ENCODE assay signal across 27 cellular contexts in the genomic region with DNA sequence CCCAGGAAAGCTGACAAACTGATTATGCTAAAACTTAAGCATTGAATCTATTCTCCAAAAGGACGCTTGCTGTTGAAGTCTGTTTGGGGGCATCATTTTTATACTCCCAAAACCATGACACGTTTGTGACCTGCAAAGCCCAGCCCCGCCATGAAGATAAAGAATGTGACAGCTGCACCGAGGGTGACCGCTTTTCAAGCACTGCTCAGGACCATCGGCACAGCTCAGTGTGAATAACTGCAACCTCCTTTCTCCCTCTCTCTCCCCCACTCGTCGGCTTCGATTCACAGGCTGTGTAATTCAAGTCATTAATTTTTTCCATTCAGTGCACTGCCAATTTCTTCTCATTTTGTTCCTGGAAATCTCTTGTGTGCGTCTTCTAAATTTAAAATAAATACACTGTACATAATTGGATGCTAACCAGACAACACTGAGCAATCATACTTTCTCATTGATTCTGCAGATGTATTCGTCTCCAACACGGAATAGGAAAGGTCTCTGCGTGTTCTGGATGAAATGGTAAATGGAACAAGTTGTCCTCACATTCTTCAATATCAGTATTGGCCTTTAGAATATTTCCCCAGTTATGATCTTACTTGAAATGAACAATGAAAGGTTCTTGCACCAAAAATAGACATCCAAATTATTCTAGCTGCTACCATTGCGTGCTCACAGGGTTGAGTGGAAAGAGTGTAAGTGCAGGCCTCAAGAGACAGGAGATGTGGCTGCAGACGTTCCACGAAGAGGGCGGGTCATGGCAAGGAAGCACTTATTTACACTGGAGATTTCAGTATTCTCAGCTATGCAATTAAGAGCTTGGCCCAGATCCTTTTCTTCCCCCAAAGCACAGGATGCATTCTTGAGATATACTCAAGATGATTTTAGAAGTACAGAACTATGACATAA.
DNase-seq lines count a peak whose midpoint lies in the region; ATAC-seq, FAIRE-seq and TF ChIP-seq lines count a peak whose summit lies in the region.
"Had no signal": no experiment of that assay in that cellular context is flagged by ENCODE, and none has a peak within 500 bp of the region (broad histone marks: within the 10 kb centered on the region; RNA-seq: fewer than 3 reads in every experiment).

No MANE protein-coding gene starts in this region.

- CTCF ChIA-PET in WTC11 (lab: Charles Lee) = no interaction called here

- intact Hi-C loops in upper lobe of right lung (cut with DNase I) = no loop called here

- no peak overlapping the region for H3K27ac Mint-ChIP-seq in WTC11
- H3K27ac Mint-ChIP-seq: activated CD8-positive, alpha-beta T cell treated with anti-CD3 and anti-CD28 coated beads for 36 hours; activated naive CD4-positive, alpha-beta T cell treated with anti-CD3 and anti-CD28 coated beads for 36 hours; activated T-cell treated with anti-CD3 and anti-CD28 coated beads, Interleukin-2, amount 50 U/mL, for 24 hours; natural killer cell; stimulated activated naive B cell treated with anti-CD40 and anti-IgM and Interleukin-4, amounts not matched to agents 10 μg/mL and 1 μg/mL and 100 μg/mL, for 72 hours had no signal

- peaks cover 12% of the 10 kb centered on the region for H3K9me3 Mint-ChIP-seq in WTC11
- H3K9me3 Mint-ChIP-seq: activated CD8-positive, alpha-beta T cell treated with anti-CD3 and anti-CD28 coated beads for 36 hours; activated naive CD4-positive, alpha-beta T cell treated with anti-CD3 and anti-CD28 coated beads for 36 hours; activated T-cell treated with anti-CD3 and anti-CD28 coated beads, Interleukin-2, amount 50 U/mL, for 24 hours; natural killer cell had no signal

- H3K27me3 ChIP-seq in upper lobe of right lung = no peaks in the 10 kb centered on the region
- H3K27me3 ChIP-seq: BLaER1, pancreas had no signal

- DNase-seq in DMS79 treated with DMSO at 0.1 percent for 48 hours (lab: John Stamatoyannopoulos, UW) (peak; percentile 33), DMS79 (lab: John Stamatoyannopoulos, UW) (no peak), fibroblast of pulmonary artery (ENCODE audit: low read depth) (peak; percentile 4), myocyte (ENCODE audit: low read depth) (peak; percentile 9), upper lobe of right lung (no peak), D721Med (ENCODE audit: insufficient read length, low spot score) (no peak), WTC11 (ENCODE audit: low spot score) (no peak)
- DNase-seq: activated CD8-positive, alpha-beta T cell treated with anti-CD3 and anti-CD28 coated beads for 36 hours; activated naive CD4-positive, alpha-beta T cell treated with anti-CD3 and anti-CD28 coated beads for 36 hours; activated T-cell treated with anti-CD3 and anti-CD28 coated beads, Interleukin-2, amount 50 U/mL, for 24 hours; cerebellar nuclear complex; hippocampal formation; islet precursor cell; natural killer cell; NCI-H1930; NCI-H446 treated with DMSO at 0.1 percent for 48 hours; pancreas; stimulated activated CD4-positive, alpha-beta T cell treated with anti-CD3 and anti-CD28 coated beads, Interleukin-2, amount 100 ng/mL, for 24 hours; stimulated activated naive B cell treated with anti-CD40 and anti-IgM and Interleukin-4, amounts not matched to agents 10 μg/mL and 1 μg/mL and 100 μg/mL, for 72 hours; T-helper 2 cell; trophoblast cell had no signal

- peaks cover 48% of the 10 kb centered on the region for H3K27me3 Mint-ChIP-seq in WTC11 (ENCODE audit: low read depth)
- H3K27me3 Mint-ChIP-seq: activated CD8-positive, alpha-beta T cell treated with anti-CD3 and anti-CD28 coated beads for 36 hours had no signal

- no peaks in the 10 kb centered on the region for H3K4me1 Mint-ChIP-seq in WTC11
- H3K4me1 Mint-ChIP-seq: natural killer cell; stimulated activated naive B cell treated with anti-CD40 and anti-IgM and Interleukin-4, amounts not matched to agents 10 μg/mL and 1 μg/mL and 100 μg/mL, for 72 hours had no signal

- H3K36me3 ChIP-seq in upper lobe of right lung = no peaks in the 10 kb centered on the region
- H3K36me3 ChIP-seq: BLaER1, pancreas had no signal

- H3K4me3 ChIP-seq in fibroblast of pulmonary artery (replicated peaks; ENCODE audit: low read depth, low read length) = no peak overlapping the region
- H3K4me3 ChIP-seq in upper lobe of right lung = no peak overlapping the region
- H3K4me3 ChIP-seq: BLaER1, pancreas had no signal

- H3K4me1 ChIP-seq in upper lobe of right lung = peaks cover 10% of the 10 kb centered on the region
- H3K4me1 ChIP-seq: BLaER1, pancreas had no signal

- H3K36me3 Mint-ChIP-seq in WTC11 = no peaks in the 10 kb centered on the region
- H3K36me3 Mint-ChIP-seq: natural killer cell; stimulated activated naive B cell treated with anti-CD40 and anti-IgM and Interleukin-4, amounts not matched to agents 10 μg/mL and 1 μg/mL and 100 μg/mL, for 72 hours had no signal

- no peak for FAIRE-seq in D721Med (lab: Jason Lieb, UNC)
- FAIRE-seq: GM18507, pancreas had no signal

- peak; percentile 28 for ATAC-seq in upper lobe of right lung
- no peak for ATAC-seq in HG03175 (IDR thresholded peaks at IDR 0.05; ENCODE audit: unreplicated experiment)
- ATAC-seq in WTC11 = no peak
- ATAC-seq: activated CD8-positive, alpha-beta T cell treated with anti-CD3 and anti-CD28 coated beads for 36 hours; HCT116; natural killer cell; Panc1; stimulated activated naive B cell treated with anti-CD40 and anti-IgM and Interleukin-4, amounts not matched to agents 10 μg/mL and 1 μg/mL and 100 μg/mL, for 72 hours had no signal

- POLR2A ChIA-PET in WTC11 (lab: Charles Lee) = no interaction called here

- no peak for TF ChIP-seq CTCF in fibroblast of pulmonary artery (IDR thresholded peaks at IDR 0.05; ENCODE audit: low read length, missing control alignments)
- TF ChIP-seq CTCF in upper lobe of right lung (IDR thresholded peaks at IDR 0.05) = no peak
- TF ChIP-seq CTCF in D721Med (IDR thresholded peaks at IDR 0.05; ENCODE audit: insufficient read depth, missing control alignments) = no peak
- TF ChIP-seq CTCF in WTC11 (IDR thresholded peaks at IDR 0.05) = no peak

- H3K27ac ChIP-seq in upper lobe of right lung = no peak overlapping the region
- H3K27ac ChIP-seq: 22Rv1, BLaER1, pancreas had no signal

- H3K4me3 Mint-ChIP-seq in WTC11 = no peak overlapping the region
- H3K4me3 Mint-ChIP-seq: activated CD8-positive, alpha-beta T cell treated with anti-CD3 and anti-CD28 coated beads for 36 hours; activated naive CD4-positive, alpha-beta T cell treated with anti-CD3 and anti-CD28 coated beads for 36 hours; activated T-cell treated with anti-CD3 and anti-CD28 coated beads, Interleukin-2, amount 50 U/mL, for 24 hours; natural killer cell; stimulated activated naive B cell treated with anti-CD40 and anti-IgM and Interleukin-4, amounts not matched to agents 10 μg/mL and 1 μg/mL and 100 μg/mL, for 72 hours had no signal

- H3K9me3 ChIP-seq in upper lobe of right lung = no peaks in the 10 kb centered on the region
- H3K9me3 ChIP-seq: BLaER1, pancreas had no signal

TF ChIP-seq in WTC11, 78 proteins besides CTCF, POLR2A, EP300 and RAD21:
- no peak for TF ChIP-seq NFE2L1 (CRISPR knock-in tag; IDR thresholded peaks at IDR 0.05)
- TF ChIP-seq, protein P1, sequence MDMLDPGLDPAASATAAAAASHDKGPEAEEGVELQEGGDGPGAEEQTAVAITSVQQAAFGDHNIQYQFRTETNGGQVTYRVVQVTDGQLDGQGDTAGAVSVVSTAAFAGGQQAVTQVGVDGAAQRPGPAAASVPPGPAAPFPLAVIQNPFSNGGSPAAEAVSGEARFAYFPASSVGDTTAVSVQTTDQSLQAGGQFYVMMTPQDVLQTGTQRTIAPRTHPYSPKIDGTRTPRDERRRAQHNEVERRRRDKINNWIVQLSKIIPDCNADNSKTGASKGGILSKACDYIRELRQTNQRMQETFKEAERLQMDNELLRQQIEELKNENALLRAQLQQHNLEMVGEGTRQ (CRISPR knock-in tag; IDR thresholded peaks at IDR 0.05) = no peak
- TF ChIP-seq ELF4 (CRISPR knock-in tag; IDR thresholded peaks at IDR 0.05; ENCODE audit: low read depth) = no peak
- no peak for TF ChIP-seq ZNF263 (CRISPR knock-in tag; IDR thresholded peaks at IDR 0.05; ENCODE audit: low read depth)
- TF ChIP-seq SMAD4 (CRISPR knock-in tag; IDR thresholded peaks at IDR 0.05) = no peak
TF ChIP-seq in WTC11: peak in this region for 0.

Comparison
In these comparisons a context has a peak if more than half of its experiments do, and no peak if none do; other contexts are left out.
1. DNase-seq: peak in DMS79 treated with DMSO at 0.1 percent for 48 hours (single experiment), fibroblast of pulmonary artery (single experiment) and myocyte (single experiment); none in DMS79 (single experiment), upper lobe of right lung (single experiment), D721Med (single experiment) and WTC11 (single experiment).